Comparison of ENCODE assay signal across 8 cellular contexts in the genomic region with DNA sequence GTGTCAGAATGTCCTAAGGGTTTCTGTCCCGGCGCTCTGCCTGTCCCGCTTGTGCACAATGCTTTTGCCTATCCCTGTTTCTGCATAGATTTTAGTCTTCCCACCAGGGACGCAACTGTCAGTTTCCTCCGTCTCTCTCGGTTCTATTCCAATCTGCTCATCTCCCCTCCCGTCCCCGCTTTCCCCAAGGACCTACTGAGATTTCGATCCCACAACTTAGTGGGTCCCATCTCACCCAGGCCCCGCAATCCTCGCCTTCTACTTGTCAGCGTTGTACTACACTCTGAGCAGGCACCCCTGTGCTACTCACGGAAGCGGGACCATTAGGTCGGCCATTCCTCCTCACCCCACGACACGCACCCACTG. TPM values are rescaled to one million over a fixed set of nuclear protein-coding genes. Genes with fewer than 3 reads are reported as not detected.
A peak's percentile ranks its signal among the peaks of the same experiment; 100 is the strongest.
DNase-seq lines count a peak whose midpoint lies in the region; ATAC-seq and TF ChIP-seq lines count a peak whose summit lies in the region.

No MANE protein-coding gene starts in this region.

- H3K27ac Mint-ChIP-seq in CD4-positive, alpha-beta memory T cell = peak overlapping the region; percentile 96 to 99 (median 99)
- peak overlapping the region; percentile 97 for H3K27ac Mint-ChIP-seq in neural progenitor cell

- H3K79me2 ChIP-seq in KMS-11 (ENCODE audit: insufficient read depth, low read depth) = peaks cover 22% of the 10 kb centered on the region
- H3K79me2 ChIP-seq in neural progenitor cell (ENCODE audit: low read depth) = peaks cover 64% of the 10 kb centered on the region

- peaks cover 25 to 69% of the 10 kb centered on the region in 2 donors for H3K36me3 Mint-ChIP-seq in CD4-positive, alpha-beta memory T cell
- H3K36me3 Mint-ChIP-seq in neural progenitor cell = peaks cover 32% of the 10 kb centered on the region

- H4K20me1 ChIP-seq in KMS-11 (ENCODE audit: insufficient read depth) (no peaks in the 10 kb centered on the region), neural progenitor cell (ENCODE audit: low read depth) (peaks cover 15% of the 10 kb centered on the region)

- H3K27me3 ChIP-seq in CD4-positive, alpha-beta memory T cell (ENCODE audit: insufficient read depth, low read length) = no peaks in the 10 kb centered on the region
- H3K27me3 ChIP-seq in KMS-11 (ENCODE audit: insufficient read depth, low read depth) (no peaks in the 10 kb centered on the region), ectodermal cell (ENCODE audit: control insufficient read depth, insufficient read depth, low read length, poor library complexity, severe bottlenecking) (no peaks in the 10 kb centered on the region), neural progenitor cell (no peaks in the 10 kb centered on the region)

- TF ChIP-seq CTCF in KMS-11 (conservative IDR thresholded peaks at IDR 0.05; ENCODE audit: low read depth, low read length) (no peak), neural progenitor cell (IDR thresholded peaks at IDR 0.05) (no peak)

- no peaks in the 10 kb centered on the region for H3K9me3 Mint-ChIP-seq in CD4-positive, alpha-beta memory T cell
- no peaks in the 10 kb centered on the region for H3K9me3 Mint-ChIP-seq in neural progenitor cell

- H3K4me3 Mint-ChIP-seq in CD4-positive, alpha-beta memory T cell = peak overlapping the region; percentile 91 to 100 (median 98)
- H3K4me3 Mint-ChIP-seq in neural progenitor cell = peak overlapping the region; percentile 95

- DNase-seq in CD4-positive, alpha-beta memory T cell = no peak
- no peak for DNase-seq in neural progenitor cell (ENCODE audit: low spot score)
- DNase-seq in SHP77 (lab: John Stamatoyannopoulos, UW) = no peak
- DNase-seq in GM19240 (ENCODE audit: insufficient read length, low spot score) = no peak

- peak overlapping the region; percentile 98 for H3K27ac ChIP-seq in CD4-positive, alpha-beta memory T cell (ENCODE audit: low read depth, low read length)
- H3K27ac ChIP-seq in KMS-11 = peak overlapping the region; percentile 70
- peak overlapping the region; percentile 86 for H3K27ac ChIP-seq in ectodermal cell (ENCODE audit: insufficient read depth, low read depth, low read length, poor library complexity, severe bottlenecking)
- H3K27ac ChIP-seq in neural progenitor cell = peak overlapping the region; percentile 93

- H3K27me3 Mint-ChIP-seq in CD4-positive, alpha-beta memory T cell = no peaks in the 10 kb centered on the region
- H3K27me3 Mint-ChIP-seq in neural progenitor cell (ENCODE audit: insufficient read depth, low read depth) = peaks cover 3% of the 10 kb centered on the region

- intact Hi-C loops in CD4-positive, alpha-beta memory T cell (cut with micrococcal nuclease) = loop anchor here (1.0 to 10.0 kb wide), 5 partner anchors 54 to 527 kb away; partner anchors contain the start of genes BUD31, COPS6, PDAP1 and ZKSCAN5

- POLR2A ChIA-PET in CD4-positive, alpha-beta memory T cell (lab: Charles Lee; ENCODE audit: partially characterized antibody) = interaction anchor here (0.6 to 4.7 kb wide), 39 partner anchors 11 to 1694 kb away, joined by 3 to 86 read pairs (median 5); partner anchors contain the start of genes AP4M1, ATP5MF, BUD31 and CPSF4

- no peaks in the 10 kb centered on the region for H3K9me3 ChIP-seq in CD4-positive, alpha-beta memory T cell (ENCODE audit: control insufficient read depth in 1 of 2, low read length in 2 of 2)
- no peaks in the 10 kb centered on the region for H3K9me3 ChIP-seq in ectodermal cell (ENCODE audit: control insufficient read depth, low read length)
- no peaks in the 10 kb centered on the region for H3K9me3 ChIP-seq in neural progenitor cell (ENCODE audit: low read depth)

- peak overlapping the region; percentile 73 for H2AFZ ChIP-seq in KMS-11 (ENCODE audit: low read depth)
- peak overlapping the region; percentile 91 for H2AFZ ChIP-seq in neural progenitor cell (replicated peaks)

- peak overlapping the region; percentile 76 to 97 for H3K4me3 ChIP-seq in CD4-positive, alpha-beta memory T cell (ENCODE audit: low read length in 2 of 2)
- H3K4me3 ChIP-seq in KMS-11 (IDR thresholded peaks at IDR 0.05; ENCODE audit: insufficient read depth, low read depth, low read length) (no peak overlapping the region), ectodermal cell (ENCODE audit: insufficient read depth, low read depth, low read length) (peak overlapping the region; percentile 99), neural progenitor cell (peak overlapping the region; percentile 95)

- peak overlapping the region; percentile 73 for H3K9ac ChIP-seq in KMS-11
- H3K9ac ChIP-seq in neural progenitor cell = peak overlapping the region; percentile 99

- WGBS in ectodermal cell, 2 experiments = 2% methylated on average over 17 of the region's 17 CpGs

- H3K36me3 ChIP-seq in CD4-positive, alpha-beta memory T cell (ENCODE audit: insufficient read depth, low read length) = peaks cover 32% of the 10 kb centered on the region
- H3K36me3 ChIP-seq in KMS-11 (ENCODE audit: insufficient read depth) = peaks cover 8% of the 10 kb centered on the region; the same call in 1 of the 2 replicates
- H3K36me3 ChIP-seq in ectodermal cell (ENCODE audit: control insufficient read depth, insufficient read depth, low read length) = peaks cover 24% of the 10 kb centered on the region
- H3K36me3 ChIP-seq in neural progenitor cell = no peaks in the 10 kb centered on the region

- peaks cover 26 to 60% (median 46%) of the 10 kb centered on the region in 4 donors for H3K4me1 Mint-ChIP-seq in CD4-positive, alpha-beta memory T cell
- peaks cover 14% of the 10 kb centered on the region for H3K4me1 Mint-ChIP-seq in neural progenitor cell

- H3K4me2 ChIP-seq in KMS-11 = peak overlapping the region; percentile 34
- H3K4me2 ChIP-seq in neural progenitor cell = peak overlapping the region; percentile 82

- H3F3A ChIP-seq in neural progenitor cell (ENCODE audit: low read depth) = peaks cover 16% of the 10 kb centered on the region

- CTCF ChIA-PET in CD4-positive, alpha-beta memory T cell (lab: Charles Lee; ENCODE audit: partially characterized antibody) = interaction anchor here (1.2 to 2.0 kb wide), 4 partner anchors 32 to 149 kb away, joined by 3 to 5 read pairs (median 3); partner anchors contain the start of genes BUD31, PDAP1 and ZKSCAN5

- ATAC-seq in GM21447 (IDR thresholded peaks at IDR 0.05; ENCODE audit: unreplicated experiment) = peak; percentile 49
- ATAC-seq in GM18870 (IDR thresholded peaks at IDR 0.05; ENCODE audit: unreplicated experiment) = no peak

- H3K4me1 ChIP-seq in CD4-positive, alpha-beta memory T cell (ENCODE audit: insufficient read depth, low read length) = peaks cover 43% of the 10 kb centered on the region
- H3K4me1 ChIP-seq in KMS-11 (ENCODE audit: low read depth, poor library complexity, severe bottlenecking) (peaks cover 19% of the 10 kb centered on the region), ectodermal cell (ENCODE audit: control insufficient read depth, insufficient read depth, low read length) (peaks cover 8% of the 10 kb centered on the region), neural progenitor cell (peaks cover 14% of the 10 kb centered on the region)

RNA-seq across cellular contexts. Expression of gene ZNF655, which starts 0.5 kb away (rescaled TPM):
- 100 to 1,000 TPM; 137 to 150 TPM for total RNA-seq in CD4-positive, alpha-beta memory T cell
- 10 to 100 TPM; 66.8 to 74.0 TPM for polyA plus RNA-seq in CD4-positive, alpha-beta memory T cell
- polyA plus RNA-seq in ectodermal cell (2013, experiment 1 of 4) = 57.3 TPM
- 54.9 TPM for polyA plus RNA-seq in ectodermal cell (2013, experiment 2 of 4)
- polyA plus RNA-seq in ectodermal cell (2013, experiment 3 of 4) = 47.0 TPM
- 54.2 TPM for polyA plus RNA-seq in ectodermal cell (2013, experiment 4 of 4)
- 59.3 and 66.3 TPM in 2 replicates for total RNA-seq in neural progenitor cell (ENCODE audit: low replicate concordance)

RNA-seq across cellular contexts. Expression of gene FAM200A, which starts 6.0 kb away (rescaled TPM):
- 10 to 100 TPM; 12.9 to 13.0 TPM for total RNA-seq in CD4-positive, alpha-beta memory T cell
- 1 to 10 TPM; 1.6 to 5.9 TPM for polyA plus RNA-seq in CD4-positive, alpha-beta memory T cell
- 15.1 TPM for polyA plus RNA-seq in ectodermal cell (2013, experiment 1 of 4)
- 17.8 TPM for polyA plus RNA-seq in ectodermal cell (2013, experiment 2 of 4)
- 15.4 TPM for polyA plus RNA-seq in ectodermal cell (2013, experiment 3 of 4)
- 19.0 TPM for polyA plus RNA-seq in ectodermal cell (2013, experiment 4 of 4)
- 14.7 and 21.1 TPM in 2 replicates for total RNA-seq in neural progenitor cell (ENCODE audit: low replicate concordance)

RNA-seq across cellular contexts. Expression of gene TMEM225B, which starts 40.1 kb away (rescaled TPM):
- 1 to 10 TPM; 1.0 to 1.1 TPM for total RNA-seq in CD4-positive, alpha-beta memory T cell
- polyA plus RNA-seq in CD4-positive, alpha-beta memory T cell = under 1 TPM; 0.61 to 0.98 TPM
- polyA plus RNA-seq in ectodermal cell (2013, experiment 1 of 4) = 1.2 TPM
- 0.89 TPM for polyA plus RNA-seq in ectodermal cell (2013, experiment 2 of 4)
- 1.4 TPM for polyA plus RNA-seq in ectodermal cell (2013, experiment 3 of 4)
- 1.2 TPM for polyA plus RNA-seq in ectodermal cell (2013, experiment 4 of 4)
- 0.53 TPM in 1 of 2 replicates, not detected in the other for total RNA-seq in neural progenitor cell (ENCODE audit: low replicate concordance)

RNA-seq across cellular contexts. Expression of gene ZKSCAN5, which starts 53.5 kb away (rescaled TPM):
- total RNA-seq in CD4-positive, alpha-beta memory T cell = 1 to 10 TPM; 8.8 to 9.3 TPM
- polyA plus RNA-seq in CD4-positive, alpha-beta memory T cell = 1 to 10 TPM; 2.5 to 7.0 TPM
- 18.8 TPM for polyA plus RNA-seq in ectodermal cell (2013, experiment 1 of 4)
- polyA plus RNA-seq in ectodermal cell (2013, experiment 2 of 4) = 21.0 TPM
- 16.4 TPM for polyA plus RNA-seq in ectodermal cell (2013, experiment 3 of 4)
- 18.2 TPM for polyA plus RNA-seq in ectodermal cell (2013, experiment 4 of 4)
- 19.6 and 23.3 TPM in 2 replicates for total RNA-seq in neural progenitor cell (ENCODE audit: low replicate concordance)

RNA-seq across cellular contexts. Expression of gene ZNF394, which starts 57.8 kb away (rescaled TPM):
- 10 to 100 TPM; 85.7 to 88.6 TPM for total RNA-seq in CD4-positive, alpha-beta memory T cell
- 10 to 100 TPM; 64.5 to 85.6 TPM for polyA plus RNA-seq in CD4-positive, alpha-beta memory T cell
- polyA plus RNA-seq in ectodermal cell (2013, experiment 1 of 4) = 17.8 TPM
- 21.0 TPM for polyA plus RNA-seq in ectodermal cell (2013, experiment 2 of 4)
- 15.5 TPM for polyA plus RNA-seq in ectodermal cell (2013, experiment 3 of 4)
- 17.7 TPM for polyA plus RNA-seq in ectodermal cell (2013, experiment 4 of 4)
- total RNA-seq in neural progenitor cell (ENCODE audit: low replicate concordance) = 16.8 and 22.4 TPM in 2 replicates
